In the genomic region with DNA sequence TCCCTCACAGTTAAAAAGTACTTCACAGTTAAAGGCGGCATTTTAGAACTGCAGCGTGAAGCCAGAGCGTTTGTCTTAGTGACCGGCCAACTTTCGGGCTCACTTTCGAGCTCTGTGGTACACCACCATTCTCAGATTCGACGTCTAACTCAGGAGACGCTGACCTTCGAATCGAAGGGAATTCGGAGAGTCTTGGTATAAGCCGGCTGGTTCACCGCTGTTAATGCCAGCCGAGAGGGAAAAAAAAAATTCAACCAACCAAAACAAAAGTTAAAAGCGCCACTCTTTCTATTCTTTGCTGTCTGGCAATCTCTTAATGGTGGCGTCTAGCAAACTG, we compare ENCODE assay signal across 8 cellular contexts. TPM values are rescaled to one million over a fixed set of nuclear protein-coding genes. Genes with fewer than 3 reads are reported as not detected.
DNase-seq lines count a peak whose midpoint lies in the region; ATAC-seq and TF ChIP-seq lines count a peak whose summit lies in the region.

No MANE protein-coding gene starts in this region.

- intact Hi-C loops in MCF 10A (cut with micrococcal nuclease) (loop anchor here (1.0 to 10.0 kb wide), 6 partner anchors 37 to 663 kb away; partner anchors contain the start of genes PPIC and SNX2), aorta (cut with DNase I) (loop anchor here in 1 of 2 donors (2.0 to 5.0 kb wide), 3 partner anchors 70 to 527 kb away; partner anchors contain the start of genes PPIC and SNX2)

- H3K4me1 ChIP-seq in ES-I3 (ENCODE audit: insufficient read depth, low read length) (peaks cover 14% of the 10 kb centered on the region; the same call in 1 of the 2 replicates), lung (ENCODE audit: control insufficient read depth in 2 of 2, insufficient read depth in 2 of 2, low read length in 2 of 2) (peaks cover 0 to 5% of the 10 kb centered on the region in 2 donors), aorta (ENCODE audit: control insufficient read depth in 1 of 2, insufficient read depth in 2 of 2, low read length in 2 of 2) (no peaks in the 10 kb centered on the region)

- TSS peak; percentile 64 for BruUV-seq in MCF 10A (replicated peaks; lab: Mats Ljungman, UMichigan)

- POLR2A ChIA-PET in MCF 10A (lab: Yijun Ruan, JAX) = interaction anchor here (0.5 to 7.6 kb wide), 30 partner anchors 11 to 734 kb away, joined by 3 to 67 read pairs (median 3); partner anchors contain the start of genes CEP120 and SNX2

- H3K27ac ChIP-seq in lung (ENCODE audit: low read depth in 1 of 2, low read length in 1 of 2) (peak overlapping the region; percentile 90 to 92), aorta (ENCODE audit: low read depth in 1 of 2, low read length in 2 of 2) (peak overlapping the region in 1 of 2 donors; percentile 55)

- CTCF ChIA-PET in MCF 10A (lab: Yijun Ruan, JAX) = interaction anchor here (0.6 to 2.7 kb wide), 15 partner anchors 27 to 666 kb away, joined by 3 to 21 read pairs (median 3); no protein-coding TSS in a partner anchor

- peak overlapping the region; percentile 81 for H3K9ac ChIP-seq in ES-I3 (ENCODE audit: low read depth, low read length)

- peak overlapping the region; percentile 82 for H3K27ac Mint-ChIP-seq in MCF 10A (ENCODE audit: low read depth, unreplicated experiment)

- H3K4me1 Mint-ChIP-seq in MCF 10A (ENCODE audit: insufficient read depth, unreplicated experiment) = peaks cover 35% of the 10 kb centered on the region

- TF ChIP-seq CTCF in MCF 10A (IDR thresholded peaks at IDR 0.05; ENCODE audit: unreplicated experiment) (no peak), lung (IDR thresholded peaks at IDR 0.05; ENCODE audit: control extremely low read depth, extremely low read depth) (no peak)

- H3K27me3 Mint-ChIP-seq in MCF 10A (ENCODE audit: insufficient read depth, unreplicated experiment) = no peaks in the 10 kb centered on the region

- H3K9me3 Mint-ChIP-seq in MCF 10A (ENCODE audit: unreplicated experiment) = no peaks in the 10 kb centered on the region

- no peak for DNase-seq in MCF 10A (ENCODE audit: unreplicated experiment)
- DNase-seq in lung (ENCODE audit: low spot score) = no peak
- no peak for DNase-seq in aorta
- no peak for DNase-seq in HT-29 (ENCODE audit: low spot score)
- DNase-seq in effector CD8-positive, alpha-beta T cell (lab: John Stamatoyannopoulos, UW) = no peak

- peak overlapping the region; percentile 75 for H3K4me3 ChIP-seq in lung
- H3K4me3 ChIP-seq in aorta (ENCODE audit: low read length in 2 of 2) = peak overlapping the region; percentile 67 to 93

- peaks cover 5% of the 10 kb centered on the region for H3K36me3 Mint-ChIP-seq in MCF 10A (ENCODE audit: insufficient read depth, unreplicated experiment)

- ATAC-seq in GM19467 (IDR thresholded peaks at IDR 0.05; ENCODE audit: unreplicated experiment) (peak; percentile 34), HG03469 (IDR thresholded peaks at IDR 0.05; ENCODE audit: unreplicated experiment) (peak; percentile 13), lung (ENCODE audit: insufficient read depth, low FRiP score) (peak; percentile 4), aorta (ENCODE audit: low FRiP score) (peak; percentile 33)

- 1% methylated on average over 17 of the region's 17 CpGs for WGBS in lung, 2 donors
- 0% methylated on average over 17 of the region's 17 CpGs for WGBS in aorta, 2 donors

- H3K36me3 ChIP-seq in ES-I3 (ENCODE audit: insufficient read depth, low read length) (no peaks in the 10 kb centered on the region), lung (ENCODE audit: control insufficient read depth in 2 of 2, insufficient read depth in 2 of 2, low read length in 2 of 2) (no peaks in the 10 kb centered on the region), aorta (ENCODE audit: control insufficient read depth in 1 of 2, insufficient read depth in 2 of 2, low read length in 1 of 2) (no peaks in the 10 kb centered on the region)

- no peaks in the 10 kb centered on the region for H3K9me3 ChIP-seq in ES-I3 (ENCODE audit: control insufficient read depth, insufficient read depth, low read length)
- peaks cover 0 to 5% of the 10 kb centered on the region in 2 donors for H3K9me3 ChIP-seq in lung (ENCODE audit: control insufficient read depth in 2 of 2, insufficient read depth in 1 of 2, low read length in 1 of 2)
- no peaks in the 10 kb centered on the region for H3K9me3 ChIP-seq in aorta (ENCODE audit: control insufficient read depth, low read length)

- H3K27me3 ChIP-seq in lung (ENCODE audit: control insufficient read depth, insufficient read depth) (no peaks in the 10 kb centered on the region), aorta (ENCODE audit: control insufficient read depth in 1 of 2, insufficient read depth in 2 of 2, low read length in 1 of 2) (no peaks in the 10 kb centered on the region)

- H3K4me3 Mint-ChIP-seq in MCF 10A (ENCODE audit: unreplicated experiment) = peak overlapping the region; percentile 85

RNA-seq across cellular contexts. Expression of gene SNX24, which starts 0.5 kb away (rescaled TPM):
- 97.0 and 98.1 TPM in 2 replicates for total RNA-seq in MCF 10A (2022)
- 10 to 100 TPM; 24.2 to 39.4 TPM for total RNA-seq in lung
- 10 to 100 TPM; 15.0 to 24.6 TPM for polyA plus RNA-seq in lung
- 10 to 100 TPM; 20.6 to 21.0 TPM for total RNA-seq in aorta
- polyA plus RNA-seq in aorta = 10 to 100 TPM; 12.0 to 13.3 TPM
- total RNA-seq in HT-29 (2014; rRNA removed; shearing (Covaris generic)) = 0.99 and 1.3 TPM in 2 replicates
